Comparison of ENCODE assay signal across 8 cellular contexts in the genomic region with DNA sequence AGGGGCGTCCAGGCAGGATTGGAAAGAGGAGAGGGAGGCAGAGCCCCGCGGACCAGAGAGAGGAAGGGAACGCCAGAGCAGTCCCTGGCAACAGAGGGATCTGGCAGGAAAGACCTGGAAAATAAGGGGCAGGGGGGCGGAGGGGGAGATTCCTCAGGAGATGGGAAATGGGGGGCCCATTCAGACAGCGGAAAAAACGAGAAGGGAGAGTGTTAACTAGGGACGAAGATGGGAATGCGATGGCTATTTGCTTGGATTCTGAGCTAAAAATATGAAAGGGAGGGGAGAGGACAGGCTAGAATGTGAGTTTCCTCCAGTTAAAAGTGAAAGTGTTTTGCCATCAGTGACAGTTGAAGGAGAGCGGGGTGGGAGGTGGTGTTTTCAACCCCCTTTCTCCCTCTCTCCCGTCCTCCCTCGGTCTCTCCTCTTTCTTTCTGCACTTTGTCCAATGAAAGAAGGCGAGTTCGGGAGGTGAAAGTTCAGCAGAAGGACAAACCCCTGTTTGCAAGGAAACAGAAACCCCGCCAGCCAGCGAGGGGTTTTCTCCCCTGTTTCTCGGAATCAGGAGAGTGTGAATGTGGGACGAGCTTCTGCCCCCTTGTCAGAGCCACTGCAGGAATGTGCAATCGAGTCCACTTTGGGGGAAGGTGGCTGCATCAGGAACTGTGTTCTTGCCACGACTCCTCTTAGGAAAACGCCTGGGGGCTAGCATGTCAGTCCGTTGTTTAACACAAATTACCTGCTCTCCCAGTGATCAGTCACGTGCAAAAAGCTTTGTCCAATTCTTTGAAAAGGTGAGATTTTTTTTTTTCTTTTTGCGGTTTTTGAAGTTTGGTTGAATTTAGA. TPM values are rescaled to one million over a fixed set of nuclear protein-coding genes. Genes with fewer than 3 reads are reported as not detected.
DNase-seq lines count a peak whose midpoint lies in the region; ATAC-seq and TF ChIP-seq lines count a peak whose summit lies in the region.

No MANE protein-coding gene starts in this region.

- no peaks in the 10 kb centered on the region for H3K9me3 ChIP-seq in MG63
- no peaks in the 10 kb centered on the region for H3K9me3 ChIP-seq in liver (ENCODE audit: control insufficient read depth in 4 of 4, low read length in 3 of 4)

- H3K4me1 Mint-ChIP-seq in activated CD4-positive, alpha-beta T cell treated with anti-CD3 and anti-CD28 coated beads for 36 hours: peaks cover 49% of the 10 kb centered on the region
- peaks cover 20% of the 10 kb centered on the region for H3K4me1 Mint-ChIP-seq in dendritic cell treated with granulocyte-macrophage colony-stimulating factor and Interleukin-4, amounts not matched to agents 40 ng/mL and 50 ng/mL, for 4 days (ENCODE audit: low read depth)

- H3K9me3 Mint-ChIP-seq in activated CD4-positive, alpha-beta T cell treated with anti-CD3 and anti-CD28 coated beads for 36 hours (ENCODE audit: low read depth): no peaks in the 10 kb centered on the region
- H3K9me3 Mint-ChIP-seq in dendritic cell treated with granulocyte-macrophage colony-stimulating factor and Interleukin-4, amounts not matched to agents 40 ng/mL and 50 ng/mL, for 4 days: no peaks in the 10 kb centered on the region

- H3K27ac Mint-ChIP-seq in activated CD4-positive, alpha-beta T cell treated with anti-CD3 and anti-CD28 coated beads for 36 hours: peak overlapping the region; percentile 94
- peak overlapping the region; percentile 99 for H3K27ac Mint-ChIP-seq in dendritic cell treated with granulocyte-macrophage colony-stimulating factor and Interleukin-4, amounts not matched to agents 40 ng/mL and 50 ng/mL, for 4 days

- H3K27ac ChIP-seq in liver (ENCODE audit: low read depth in 1 of 2, low read length in 2 of 2): peak overlapping the region; percentile 99

- 1% methylated on average over 24 of the region's 24 CpGs for WGBS in liver

- POLR2A ChIA-PET in activated CD4-positive, alpha-beta T cell treated with anti-CD3 and anti-CD28 coated beads for 36 hours (lab: Charles Lee): interaction anchor here (0.7 to 2.8 kb wide), 10 partner anchors 149 to 521 kb away, joined by 3 to 20 read pairs (median 4); no protein-coding TSS in a partner anchor

- H3K4me1 ChIP-seq in liver (ENCODE audit: control insufficient read depth in 4 of 4, insufficient read depth in 4 of 4, low read length in 3 of 4): peaks cover 4 to 38% (median 15%) of the 10 kb centered on the region in 4 donors

- intact Hi-C loops in activated CD4-positive, alpha-beta T cell treated with anti-CD3 and anti-CD28 coated beads for 36 hours (cut with DNase I, micrococcal nuclease): loop anchor here (1.0 to 10.0 kb wide), 17 partner anchors 68 to 1260 kb away; partner anchors contain the start of gene SHQ1 (in 1 of the 2)
- intact Hi-C loops in dendritic cell treated with granulocyte-macrophage colony-stimulating factor and Interleukin-4, amounts not matched to agents 40 ng/mL and 50 ng/mL, for 4 days (cut with micrococcal nuclease): loop anchor here (2.0 kb wide), 1 partner anchor 520 kb away; no protein-coding TSS in a partner anchor

- H3K9ac ChIP-seq in liver (ENCODE audit: low read depth in 1 of 2, low read length in 2 of 2): peak overlapping the region; percentile 93 to 97

- ATAC-seq in activated CD4-positive, alpha-beta T cell treated with anti-CD3 and anti-CD28 coated beads for 36 hours: peak; percentile 45
- ATAC-seq in GM19023 (IDR thresholded peaks at IDR 0.05; ENCODE audit: unreplicated experiment) (no peak), GM18511 (IDR thresholded peaks at IDR 0.05; ENCODE audit: unreplicated experiment) (no peak)

- peak in 1 of 2 donors; percentile 46 for TF ChIP-seq RAD21 in liver (IDR thresholded peaks at IDR 0.05)

- TF ChIP-seq CTCF in liver (IDR thresholded peaks at IDR 0.05; ENCODE audit: low read depth, low read length, missing input control): no peak

- peak overlapping the region; percentile 91 for H3K4me3 Mint-ChIP-seq in activated CD4-positive, alpha-beta T cell treated with anti-CD3 and anti-CD28 coated beads for 36 hours
- H3K4me3 Mint-ChIP-seq in dendritic cell treated with granulocyte-macrophage colony-stimulating factor and Interleukin-4, amounts not matched to agents 40 ng/mL and 50 ng/mL, for 4 days: peak overlapping the region; percentile 84

- H3K4me3 ChIP-seq in MG63 (peak overlapping the region; percentile 53), liver (ENCODE audit: low read depth in 1 of 3, low read length in 3 of 3) (peak overlapping the region; percentile 70 to 96 (median 94))

- H3K36me3 ChIP-seq in MG63 (no peaks in the 10 kb centered on the region), liver (ENCODE audit: control insufficient read depth in 4 of 4, insufficient read depth in 3 of 4, low read depth in 1 of 4, low read length in 3 of 4) (no peaks in the 10 kb centered on the region)

- peaks cover 14% of the 10 kb centered on the region for H3K36me3 Mint-ChIP-seq in activated CD4-positive, alpha-beta T cell treated with anti-CD3 and anti-CD28 coated beads for 36 hours (ENCODE audit: low read depth)
- peaks cover 30% of the 10 kb centered on the region for H3K36me3 Mint-ChIP-seq in dendritic cell treated with granulocyte-macrophage colony-stimulating factor and Interleukin-4, amounts not matched to agents 40 ng/mL and 50 ng/mL, for 4 days (ENCODE audit: low read depth)

- CTCF ChIA-PET in activated CD4-positive, alpha-beta T cell treated with anti-CD3 and anti-CD28 coated beads for 36 hours (lab: Charles Lee): interaction anchor here (0.6 to 2.5 kb wide), 7 partner anchors 130 to 1034 kb away, joined by 3 to 9 read pairs (median 5); no protein-coding TSS in a partner anchor

- H3K27me3 ChIP-seq in MG63: no peaks in the 10 kb centered on the region
- no peaks in the 10 kb centered on the region for H3K27me3 ChIP-seq in liver (ENCODE audit: control insufficient read depth in 4 of 4, insufficient read depth in 4 of 4, low read length in 3 of 4)

- H3K27me3 Mint-ChIP-seq in activated CD4-positive, alpha-beta T cell treated with anti-CD3 and anti-CD28 coated beads for 36 hours: no peaks in the 10 kb centered on the region
- no peaks in the 10 kb centered on the region for H3K27me3 Mint-ChIP-seq in dendritic cell treated with granulocyte-macrophage colony-stimulating factor and Interleukin-4, amounts not matched to agents 40 ng/mL and 50 ng/mL, for 4 days

- DNase-seq in COLO668 (lab: John Stamatoyannopoulos, UW; ENCODE audit: unreplicated experiment) (peak; percentile 22), MG63 (peak; percentile 43)
- peak; percentile 80 for DNase-seq in activated CD4-positive, alpha-beta T cell treated with anti-CD3 and anti-CD28 coated beads for 36 hours
- peak; percentile 39 for DNase-seq in stimulated activated CD4-positive, alpha-beta T cell treated with anti-CD3 and anti-CD28 coated beads, Interleukin-2, amount 100 ng/mL, for 4 hours (ENCODE audit: low read depth)

TF ChIP-seq in liver, 16 proteins besides CTCF, POLR2A, EP300 and RAD21:
- peak; percentile 40 to 61 for TF ChIP-seq HNF4A (conservative IDR thresholded peaks at IDR 0.05)
- TF ChIP-seq, protein P1, sequence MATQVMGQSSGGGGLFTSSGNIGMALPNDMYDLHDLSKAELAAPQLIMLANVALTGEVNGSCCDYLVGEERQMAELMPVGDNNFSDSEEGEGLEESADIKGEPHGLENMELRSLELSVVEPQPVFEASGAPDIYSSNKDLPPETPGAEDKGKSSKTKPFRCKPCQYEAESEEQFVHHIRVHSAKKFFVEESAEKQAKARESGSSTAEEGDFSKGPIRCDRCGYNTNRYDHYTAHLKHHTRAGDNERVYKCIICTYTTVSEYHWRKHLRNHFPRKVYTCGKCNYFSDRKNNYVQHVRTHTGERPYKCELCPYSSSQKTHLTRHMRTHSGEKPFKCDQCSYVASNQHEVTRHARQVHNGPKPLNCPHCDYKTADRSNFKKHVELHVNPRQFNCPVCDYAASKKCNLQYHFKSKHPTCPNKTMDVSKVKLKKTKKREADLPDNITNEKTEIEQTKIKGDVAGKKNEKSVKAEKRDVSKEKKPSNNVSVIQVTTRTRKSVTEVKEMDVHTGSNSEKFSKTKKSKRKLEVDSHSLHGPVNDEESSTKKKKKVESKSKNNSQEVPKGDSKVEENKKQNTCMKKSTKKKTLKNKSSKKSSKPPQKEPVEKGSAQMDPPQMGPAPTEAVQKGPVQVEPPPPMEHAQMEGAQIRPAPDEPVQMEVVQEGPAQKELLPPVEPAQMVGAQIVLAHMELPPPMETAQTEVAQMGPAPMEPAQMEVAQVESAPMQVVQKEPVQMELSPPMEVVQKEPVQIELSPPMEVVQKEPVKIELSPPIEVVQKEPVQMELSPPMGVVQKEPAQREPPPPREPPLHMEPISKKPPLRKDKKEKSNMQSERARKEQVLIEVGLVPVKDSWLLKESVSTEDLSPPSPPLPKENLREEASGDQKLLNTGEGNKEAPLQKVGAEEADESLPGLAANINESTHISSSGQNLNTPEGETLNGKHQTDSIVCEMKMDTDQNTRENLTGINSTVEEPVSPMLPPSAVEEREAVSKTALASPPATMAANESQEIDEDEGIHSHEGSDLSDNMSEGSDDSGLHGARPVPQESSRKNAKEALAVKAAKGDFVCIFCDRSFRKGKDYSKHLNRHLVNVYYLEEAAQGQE (IDR thresholded peaks at IDR 0.05): no peak
- peak; percentile 81 for TF ChIP-seq TAF1 (conservative IDR thresholded peaks at IDR 0.05)
- TF ChIP-seq FOXA2 (IDR thresholded peaks at IDR 0.05): no peak
- peak; percentile 84 to 94 for TF ChIP-seq RXRA (IDR thresholded peaks at IDR 0.05)
- TF ChIP-seq SP1 (IDR thresholded peaks at IDR 0.05): peak; percentile 70
- peak; percentile 22 for TF ChIP-seq YY1 (IDR thresholded peaks at IDR 0.05)
- peak; percentile 80 for TF ChIP-seq NR2F2 (IDR thresholded peaks at IDR 0.05)
- TF ChIP-seq HNF4G (IDR thresholded peaks at IDR 0.05): peak; percentile 20
- TF ChIP-seq ATF3 (IDR thresholded peaks at IDR 0.05): no peak

RNA-seq across cellular contexts. Expression of gene FOXP1, which starts 0.9 kb away (rescaled TPM):
- 14.4 and 15.0 TPM in 2 replicates for total RNA-seq in MG63 (2014; rRNA removed; shearing (Covaris generic); ENCODE audit: low replicate concordance)
- total RNA-seq in activated CD4-positive, alpha-beta T cell treated with anti-CD3 and anti-CD28 coated beads for 36 hours: 100 to 1,000 TPM; 108 to 153 TPM
- total RNA-seq in liver: 10 to 100 TPM; 33.5 to 35.4 TPM
- 10 to 100 TPM in 1 of 2 donors, 1 to 10 TPM in 1; 4.9 to 30.5 TPM for polyA plus RNA-seq in liver

Comparison
In these comparisons a context has a peak if more than half of its experiments do, and no peak if none do; other contexts are left out.
1. DNase-seq: peak in every context shown above with its lines; median percentile 80 in activated CD4-positive, alpha-beta T cell treated with anti-CD3 and anti-CD28 coated beads for 36 hours; 43 in MG63; 39 in stimulated activated CD4-positive, alpha-beta T cell treated with anti-CD3 and anti-CD28 coated beads, Interleukin-2, amount 100 ng/mL, for 4 hours; 22 in COLO668.